ENCODE assay signal across 11 cellular contexts in genomic region chr5:159003045-159004030, GRCh38.
DNase-seq lines count a peak whose midpoint lies in the region; ATAC-seq, FAIRE-seq and TF ChIP-seq lines count a peak whose summit lies in the region.
"Had no signal": no experiment of that assay in that cellular context is flagged by ENCODE, and none has a peak within 500 bp of the region (broad histone marks: within the 10 kb centered on the region; RNA-seq: fewer than 3 reads in every experiment).

No MANE protein-coding gene starts in this region.

- H3K79me1 ChIP-seq in mesenchymal stem cell (replicated peaks; ENCODE audit: low read length, poor library complexity, severe bottlenecking) = no peaks in the 10 kb centered on the region

- H2AFZ ChIP-seq in astrocyte (ENCODE audit: low read depth, low read length) (no peak overlapping the region), mesenchymal stem cell (ENCODE audit: low read depth, low read length) (no peak overlapping the region)

- H3K4me3 Mint-ChIP-seq in CD4-positive, alpha-beta T cell = peak overlapping the region; percentile 45
- H3K4me3 Mint-ChIP-seq in astrocyte (ENCODE audit: unreplicated experiment) = no peak overlapping the region
- H3K4me3 Mint-ChIP-seq: brain had no signal

- peaks cover 9% of the 10 kb centered on the region for H3K4me1 ChIP-seq in astrocyte (ENCODE audit: insufficient read depth, low read length)
- no peaks in the 10 kb centered on the region for H3K4me1 ChIP-seq in mesenchymal stem cell (ENCODE audit: control insufficient read depth, insufficient read depth, low read depth, low read length)

- H2BK120ac ChIP-seq in mesenchymal stem cell (ENCODE audit: low read depth, low read length) = no peak overlapping the region

- no peak overlapping the region for H3K9ac ChIP-seq in astrocyte (ENCODE audit: low read length)
- H3K9ac ChIP-seq in mesenchymal stem cell (ENCODE audit: low read length) = no peak overlapping the region

- POLR2A ChIA-PET in CD4-positive, alpha-beta T cell (lab: Charles Lee) = interaction anchor here (0.5 to 1.4 kb wide), 5 partner anchors 12 to 204 kb away, joined by 3 to 5 read pairs (median 3); no protein-coding TSS in a partner anchor

- peak overlapping the region in 1 of 2 experiments; percentile 28 for H3K14ac ChIP-seq in mesenchymal stem cell (ENCODE audit: low read length in 2 of 2)

- peaks cover 3% of the 10 kb centered on the region for H3K27me3 Mint-ChIP-seq in CD4-positive, alpha-beta T cell
- H3K27me3 Mint-ChIP-seq in astrocyte (ENCODE audit: low read depth, unreplicated experiment) = peaks cover 2% of the 10 kb centered on the region

- H3K4me1 Mint-ChIP-seq in CD4-positive, alpha-beta T cell (ENCODE audit: low read depth) = peaks cover 18% of the 10 kb centered on the region
- H3K4me1 Mint-ChIP-seq in astrocyte (ENCODE audit: low read depth, unreplicated experiment) = no peaks in the 10 kb centered on the region

- peak; percentile 77 for ATAC-seq in CD4-positive, alpha-beta T cell (ENCODE audit: poor library complexity)
- ATAC-seq in HG03354 (IDR thresholded peaks at IDR 0.05; ENCODE audit: poor library complexity, severe bottlenecking, unreplicated experiment) = no peak
- ATAC-seq in GM18520 (IDR thresholded peaks at IDR 0.05; ENCODE audit: unreplicated experiment) = no peak
- no peak for ATAC-seq in HG03469 (IDR thresholded peaks at IDR 0.05; ENCODE audit: unreplicated experiment)
- ATAC-seq in HG02763 (IDR thresholded peaks at IDR 0.05; ENCODE audit: unreplicated experiment) = no peak

- H4K8ac ChIP-seq in mesenchymal stem cell (ENCODE audit: low read length) = no peak overlapping the region

- DNase-seq in CD4-positive, alpha-beta T cell = no peak
- DNase-seq in KBM-7 (peak; percentile 41), astrocyte (ENCODE audit: low read depth) (peak; percentile 37), mesenchymal stem cell (peak; percentile 38)
- DNase-seq: NK-92 treated with Interleukin-12 subunit alpha and Interleukin-12 subunit beta, amount 100 ng/mL, for 24 hours; ovary had no signal

- peak overlapping the region in 1 of 2 experiments; percentile 63 for H2BK12ac ChIP-seq in mesenchymal stem cell (ENCODE audit: low read length in 2 of 2)

- H3K18ac ChIP-seq in mesenchymal stem cell (ENCODE audit: low read depth in 1 of 2, low read length in 2 of 2) = peak overlapping the region in 1 of 2 experiments; percentile 8

- no peaks in the 10 kb centered on the region for H3K36me3 Mint-ChIP-seq in CD4-positive, alpha-beta T cell (ENCODE audit: low read depth)
- H3K36me3 Mint-ChIP-seq in astrocyte (ENCODE audit: low read depth, unreplicated experiment) = no peaks in the 10 kb centered on the region
- H3K36me3 Mint-ChIP-seq: brain had no signal

- TF ChIP-seq CTCF in CD4-positive, alpha-beta T cell (IDR thresholded peaks at IDR 0.05) = no peak
- no peak for TF ChIP-seq CTCF in astrocyte (IDR thresholded peaks at IDR 0.05; ENCODE audit: insufficient read depth, low read depth, low read length)

- in situ Hi-C loops in KBM-7 (cut with MboI; ENCODE audit: low pct_unique_long_range_greater_than_20kb, low sequenced_read_pairs) = no loop called here

- H4K91ac ChIP-seq in mesenchymal stem cell (ENCODE audit: low read length) = no peak overlapping the region

- peak overlapping the region in 1 of 2 experiments; percentile 75 for H3K4ac ChIP-seq in mesenchymal stem cell (ENCODE audit: low read depth in 1 of 2, low read length in 2 of 2)

- H3K9me3 Mint-ChIP-seq in CD4-positive, alpha-beta T cell = no peaks in the 10 kb centered on the region
- H3K9me3 Mint-ChIP-seq in astrocyte (ENCODE audit: unreplicated experiment) = no peaks in the 10 kb centered on the region

- no peak overlapping the region for H3K27ac Mint-ChIP-seq in CD4-positive, alpha-beta T cell
- no peak overlapping the region for H3K27ac Mint-ChIP-seq in astrocyte (ENCODE audit: unreplicated experiment)
- H3K27ac Mint-ChIP-seq: brain had no signal

- WGBS in mesenchymal stem cell = 67% methylated on average over 3 of the region's 4 CpGs

- peak overlapping the region in 1 of 2 experiments; percentile 72 for H3K23ac ChIP-seq in mesenchymal stem cell (ENCODE audit: low read length in 2 of 2)

- H3K27ac ChIP-seq in CD4-positive, alpha-beta T cell (ENCODE audit: low read depth, low read length) = no peak overlapping the region
- no peak overlapping the region for H3K27ac ChIP-seq in astrocyte (ENCODE audit: low read depth, low read length)
- no peak overlapping the region for H3K27ac ChIP-seq in mesenchymal stem cell (ENCODE audit: low read length, poor library complexity, severe bottlenecking)
- H3K27ac ChIP-seq: ovary had no signal

- no peaks in the 10 kb centered on the region for H3K9me3 ChIP-seq in CD4-positive, alpha-beta T cell (ENCODE audit: control insufficient read depth, low read length)
- H3K9me3 ChIP-seq in astrocyte (ENCODE audit: insufficient read depth, low read depth, low read length) (no peaks in the 10 kb centered on the region), mesenchymal stem cell (ENCODE audit: control insufficient read depth, low read length) (no peaks in the 10 kb centered on the region)
- H3K9me3 ChIP-seq: ovary had no signal

- no peak overlapping the region for H2BK5ac ChIP-seq in mesenchymal stem cell (ENCODE audit: low read depth, low read length, poor library complexity, severe bottlenecking)

- no peak overlapping the region for H2AK5ac ChIP-seq in mesenchymal stem cell (ENCODE audit: low read length, severe bottlenecking)

- no peak overlapping the region for H2BK15ac ChIP-seq in mesenchymal stem cell (ENCODE audit: low read depth, poor library complexity, severe bottlenecking)

- no peak overlapping the region for H3K4me2 ChIP-seq in astrocyte (ENCODE audit: low read length)
- no peak overlapping the region for H3K4me2 ChIP-seq in mesenchymal stem cell (ENCODE audit: low read length, poor library complexity, severe bottlenecking)

- H4K20me1 ChIP-seq in astrocyte (ENCODE audit: insufficient read depth, low read length) = no peaks in the 10 kb centered on the region

- intact Hi-C loops in CD4-positive, alpha-beta T cell (cut with DNase I, micrococcal nuclease) = no loop called here

- no peaks in the 10 kb centered on the region for H3K36me3 ChIP-seq in astrocyte (ENCODE audit: insufficient read depth, low read length)
- no peaks in the 10 kb centered on the region for H3K36me3 ChIP-seq in mesenchymal stem cell (ENCODE audit: control insufficient read depth in 1 of 2, insufficient read depth in 2 of 2, low read depth in 1 of 2, low read length in 2 of 2)
- H3K36me3 ChIP-seq: ovary had no signal

- FAIRE-seq in astrocyte (lab: Jason Lieb, UNC) = peak; percentile 13

- peaks cover 7% of the 10 kb centered on the region for H3K27me3 ChIP-seq in CD4-positive, alpha-beta T cell (ENCODE audit: control insufficient read depth, insufficient read depth, low read length)
- H3K27me3 ChIP-seq in astrocyte (ENCODE audit: insufficient read depth, low read length) (no peaks in the 10 kb centered on the region), mesenchymal stem cell (ENCODE audit: control insufficient read depth in 1 of 2, insufficient read depth in 1 of 2, low read length in 2 of 2) (no peaks in the 10 kb centered on the region)
- H3K27me3 ChIP-seq: ovary had no signal

- H3K4me3 ChIP-seq in astrocyte (ENCODE audit: insufficient read depth, low read depth, low read length) (no peak overlapping the region), mesenchymal stem cell (ENCODE audit: insufficient read depth in 1 of 2, low read depth in 1 of 2, low read length in 2 of 2) (peak overlapping the region in 1 of 2 experiments; percentile 7)
- H3K4me3 ChIP-seq: ovary had no signal

- no peaks in the 10 kb centered on the region for H3K79me2 ChIP-seq in astrocyte (ENCODE audit: insufficient read depth, low read length)

- CTCF ChIA-PET in CD4-positive, alpha-beta T cell (lab: Charles Lee) = no interaction called here

Comparison
In these comparisons a context has a peak if more than half of its experiments do, and no peak if none do; other contexts are left out.
1. DNase-seq: peak in KBM-7 (single experiment), astrocyte (single experiment) and mesenchymal stem cell (single experiment); none in CD4-positive, alpha-beta T cell (0 of 10).